In genomic region chr2:207546822-207547221, GRCh38 we compare ENCODE assay signal across 19 cellular contexts. TPM values are rescaled to one million over a fixed set of nuclear protein-coding genes. Genes with fewer than 3 reads are reported as not detected.
DNase-seq lines count a peak whose midpoint lies in the region; ATAC-seq and TF ChIP-seq lines count a peak whose summit lies in the region.
"Had no signal": no experiment of that assay in that cellular context is flagged by ENCODE, and none has a peak within 500 bp of the region (broad histone marks: within the 10 kb centered on the region; RNA-seq: fewer than 3 reads in every experiment).

No MANE protein-coding gene starts in this region.

- no peak for TF ChIP-seq CTCF in fibroblast of villous mesenchyme (IDR thresholded peaks at IDR 0.05; ENCODE audit: insufficient read depth, low read depth, low read length)

- no peak overlapping the region for H3K27ac ChIP-seq in SJCRH30
- H3K27ac ChIP-seq: A549, ascending aorta, PC-9, upper lobe of left lung had no signal

- H3K4me1 ChIP-seq in SJCRH30, result no peaks in the 10 kb centered on the region; the same call in 1 of the 2 replicates

- H3K4me1 Mint-ChIP-seq in activated naive CD4-positive, alpha-beta T cell treated with anti-CD3 and anti-CD28 coated beads, Interleukin-2, amount 50 U/mL, for 24 hours, result peaks cover 85% of the 10 kb centered on the region
- H3K4me1 Mint-ChIP-seq in activated T-helper 2 cell treated with anti-CD3 and anti-CD28 coated beads, Interferon-gamma antibody, Interleukin-2, Interleukin-4, amounts not matched to agents 10 μg/mL and 5 μg/mL and 100 μg/mL, durations not matched to agents 14 hours and 24 hours and 36 hours (ENCODE audit: low read depth), result peaks cover 48% of the 10 kb centered on the region
- peaks cover 58% of the 10 kb centered on the region for H3K4me1 Mint-ChIP-seq in stimulated activated effector memory CD8-positive, alpha-beta T cell treated with anti-CD3 and anti-CD28 coated beads, Interleukin-12 subunit alpha, Interleukin-12 subunit beta, amount 100 ng/mL, for 72 hours

- H3K9me3 Mint-ChIP-seq in activated naive CD4-positive, alpha-beta T cell treated with anti-CD3 and anti-CD28 coated beads, Interleukin-2, amount 50 U/mL, for 24 hours, result no peaks in the 10 kb centered on the region
- no peaks in the 10 kb centered on the region for H3K9me3 Mint-ChIP-seq in activated naive CD4-positive, alpha-beta T cell treated with anti-CD3 and anti-CD28 coated beads, Interleukin-2, amount 50 U/mL, for 72 hours
- H3K9me3 Mint-ChIP-seq in activated T-helper 2 cell treated with anti-CD3 and anti-CD28 coated beads, Interferon-gamma antibody, Interleukin-2, Interleukin-4, amounts not matched to agents 10 μg/mL and 5 μg/mL and 100 μg/mL, durations not matched to agents 14 hours and 24 hours and 36 hours, result no peaks in the 10 kb centered on the region
- no peaks in the 10 kb centered on the region for H3K9me3 Mint-ChIP-seq in stimulated activated effector memory CD8-positive, alpha-beta T cell treated with anti-CD3 and anti-CD28 coated beads, Interleukin-12 subunit alpha, Interleukin-12 subunit beta, amount 100 ng/mL, for 72 hours
- H3K9me3 Mint-ChIP-seq: dendritic cell treated with granulocyte-macrophage colony-stimulating factor and Interleukin-4, amounts not matched to agents 40 ng/mL and 50 ng/mL, for 4 days had no signal

- intact Hi-C loops in activated T-helper 2 cell treated with anti-CD3 and anti-CD28 coated beads, Interferon-gamma antibody, Interleukin-2, Interleukin-4, amounts not matched to agents 10 μg/mL and 5 μg/mL and 100 μg/mL, durations not matched to agents 14 hours and 24 hours and 36 hours (cut with micrococcal nuclease), result loop anchor here (2.0 kb wide), 1 partner anchor 14 kb away; no protein-coding TSS in a partner anchor
- intact Hi-C loops in sciatic nerve (cut with DNase I), result no loop called here

- H3K4me3 Mint-ChIP-seq in activated naive CD4-positive, alpha-beta T cell treated with anti-CD3 and anti-CD28 coated beads, Interleukin-2, amount 50 U/mL, for 24 hours, result peak overlapping the region; percentile 68
- no peak overlapping the region for H3K4me3 Mint-ChIP-seq in activated T-helper 2 cell treated with anti-CD3 and anti-CD28 coated beads, Interferon-gamma antibody, Interleukin-2, Interleukin-4, amounts not matched to agents 10 μg/mL and 5 μg/mL and 100 μg/mL, durations not matched to agents 14 hours and 24 hours and 36 hours (ENCODE audit: low read depth)
- H3K4me3 Mint-ChIP-seq in stimulated activated effector memory CD8-positive, alpha-beta T cell treated with anti-CD3 and anti-CD28 coated beads, Interleukin-12 subunit alpha, Interleukin-12 subunit beta, amount 100 ng/mL, for 72 hours, result no peak overlapping the region
- H3K4me3 Mint-ChIP-seq: dendritic cell treated with granulocyte-macrophage colony-stimulating factor and Interleukin-4, amounts not matched to agents 40 ng/mL and 50 ng/mL, for 4 days had no signal

- peaks cover 19% of the 10 kb centered on the region; the same call in 1 of the 2 replicates for H3K36me3 ChIP-seq in SJCRH30
- H3K36me3 ChIP-seq: ascending aorta, upper lobe of left lung had no signal

- H3K4me3 ChIP-seq in fibroblast of villous mesenchyme (ENCODE audit: low read depth, low read length), result no peak overlapping the region
- no peak overlapping the region for H3K4me3 ChIP-seq in SJCRH30
- H3K4me3 ChIP-seq: A549, ascending aorta, PC-9, upper lobe of left lung had no signal

- no peaks in the 10 kb centered on the region for H3K9me3 ChIP-seq in SJCRH30 (replicated peaks)
- H3K9me3 ChIP-seq: A549, ascending aorta, upper lobe of left lung had no signal

- peaks cover 12% of the 10 kb centered on the region for H3K36me3 Mint-ChIP-seq in activated naive CD4-positive, alpha-beta T cell treated with anti-CD3 and anti-CD28 coated beads, Interleukin-2, amount 50 U/mL, for 24 hours
- H3K36me3 Mint-ChIP-seq in activated naive CD4-positive, alpha-beta T cell treated with anti-CD3 and anti-CD28 coated beads, Interleukin-2, amount 50 U/mL, for 72 hours, result peaks cover 0 to 30% of the 10 kb centered on the region in 2 donors
- H3K36me3 Mint-ChIP-seq in activated T-helper 2 cell treated with anti-CD3 and anti-CD28 coated beads, Interferon-gamma antibody, Interleukin-2, Interleukin-4, amounts not matched to agents 10 μg/mL and 5 μg/mL and 100 μg/mL, durations not matched to agents 14 hours and 24 hours and 36 hours (ENCODE audit: low read depth), result peaks cover 56% of the 10 kb centered on the region
- H3K36me3 Mint-ChIP-seq in stimulated activated effector memory CD8-positive, alpha-beta T cell treated with anti-CD3 and anti-CD28 coated beads, Interleukin-12 subunit alpha, Interleukin-12 subunit beta, amount 100 ng/mL, for 72 hours, result peaks cover 44% of the 10 kb centered on the region

- no peak for DNase-seq in activated naive CD4-positive, alpha-beta T cell treated with anti-CD3 and anti-CD28 coated beads, Interleukin-2, amount 50 U/mL, for 72 hours (ENCODE audit: low spot score in 2 of 2)
- DNase-seq in activated T-helper 2 cell treated with anti-CD3 and anti-CD28 coated beads, Interferon-gamma antibody, Interleukin-2, Interleukin-4, amounts not matched to agents 10 μg/mL and 5 μg/mL and 100 μg/mL, durations not matched to agents 14 hours and 24 hours and 36 hours (ENCODE audit: low spot score), result no peak
- DNase-seq in fibroblast of villous mesenchyme (ENCODE audit: low read depth) (peak; percentile 40), sciatic nerve (ENCODE audit: low spot score) (no peak), SJCRH30 (no peak), NCI-H82 (lab: John Stamatoyannopoulos, UW) (no peak)
- DNase-seq in stimulated activated effector memory CD8-positive, alpha-beta T cell treated with anti-CD3 and anti-CD28 coated beads, Interleukin-12 subunit alpha, Interleukin-12 subunit beta, amount 100 ng/mL, for 72 hours (ENCODE audit: low spot score in 2 of 2), result no peak
- DNase-seq: kidney; NCI-H2081; NCI-H524 treated with DMSO at 0.1 percent for 48 hours; PC-9; posterior cingulate gyrus; stimulated activated naive CD4-positive, alpha-beta T cell treated with Interleukin-2 at 50 U/mL for 16 hours; upper lobe of left lung had no signal

- H3K27ac Mint-ChIP-seq in activated naive CD4-positive, alpha-beta T cell treated with anti-CD3 and anti-CD28 coated beads, Interleukin-2, amount 50 U/mL, for 24 hours, result no peak overlapping the region
- H3K27ac Mint-ChIP-seq in activated naive CD4-positive, alpha-beta T cell treated with anti-CD3 and anti-CD28 coated beads, Interleukin-2, amount 50 U/mL, for 72 hours, result no peak overlapping the region
- H3K27ac Mint-ChIP-seq in activated T-helper 2 cell treated with anti-CD3 and anti-CD28 coated beads, Interferon-gamma antibody, Interleukin-2, Interleukin-4, amounts not matched to agents 10 μg/mL and 5 μg/mL and 100 μg/mL, durations not matched to agents 14 hours and 24 hours and 36 hours, result peak overlapping the region; percentile 75
- H3K27ac Mint-ChIP-seq in stimulated activated effector memory CD8-positive, alpha-beta T cell treated with anti-CD3 and anti-CD28 coated beads, Interleukin-12 subunit alpha, Interleukin-12 subunit beta, amount 100 ng/mL, for 72 hours, result no peak overlapping the region
- H3K27ac Mint-ChIP-seq: dendritic cell treated with granulocyte-macrophage colony-stimulating factor and Interleukin-4, amounts not matched to agents 40 ng/mL and 50 ng/mL, for 4 days had no signal

- H3K27me3 ChIP-seq in SJCRH30, result no peaks in the 10 kb centered on the region
- H3K27me3 ChIP-seq: ascending aorta, upper lobe of left lung had no signal

- no peak for ATAC-seq in activated naive CD4-positive, alpha-beta T cell treated with anti-CD3 and anti-CD28 coated beads, Interleukin-2, amount 50 U/mL, for 72 hours
- peak; percentile 41 for ATAC-seq in sciatic nerve
- no peak for ATAC-seq in stimulated activated effector memory CD8-positive, alpha-beta T cell treated with anti-CD3 and anti-CD28 coated beads, Interleukin-12 subunit alpha, Interleukin-12 subunit beta, amount 100 ng/mL, for 72 hours
- ATAC-seq: A549, SK-N-SH treated with all-trans-retinoic acid at 6 μM for 48 hours had no signal

- H3K27me3 Mint-ChIP-seq in activated naive CD4-positive, alpha-beta T cell treated with anti-CD3 and anti-CD28 coated beads, Interleukin-2, amount 50 U/mL, for 24 hours, result no peaks in the 10 kb centered on the region
- H3K27me3 Mint-ChIP-seq in activated T-helper 2 cell treated with anti-CD3 and anti-CD28 coated beads, Interferon-gamma antibody, Interleukin-2, Interleukin-4, amounts not matched to agents 10 μg/mL and 5 μg/mL and 100 μg/mL, durations not matched to agents 14 hours and 24 hours and 36 hours (ENCODE audit: low read depth), result no peaks in the 10 kb centered on the region
- H3K27me3 Mint-ChIP-seq: dendritic cell treated with granulocyte-macrophage colony-stimulating factor and Interleukin-4, amounts not matched to agents 40 ng/mL and 50 ng/mL, for 4 days had no signal

RNA-seq across cellular contexts. Expression of gene CREB1, which starts 17.1 kb away (rescaled TPM):
- 10 to 100 TPM; 68.1 to 89.3 TPM for total RNA-seq in activated naive CD4-positive, alpha-beta T cell treated with anti-CD3 and anti-CD28 coated beads, Interleukin-2, amount 50 U/mL, for 72 hours
- total RNA-seq in activated T-helper 2 cell treated with anti-CD3 and anti-CD28 coated beads, Interferon-gamma antibody, Interleukin-2, Interleukin-4, amounts not matched to agents 10 μg/mL and 5 μg/mL and 100 μg/mL, durations not matched to agents 14 hours and 24 hours and 36 hours, result 115 and 136 TPM in 2 replicates
- total RNA-seq in fibroblast of villous mesenchyme (22.5 and 32.4 TPM in 2 replicates), sciatic nerve (83.9 TPM)
- 37.5 and 37.9 TPM in 2 replicates for total RNA-seq in SJCRH30 (2014; rRNA removed; shearing (Covaris generic))
